Comparison of ENCODE assay signal across 19 cellular contexts in the genomic region with DNA sequence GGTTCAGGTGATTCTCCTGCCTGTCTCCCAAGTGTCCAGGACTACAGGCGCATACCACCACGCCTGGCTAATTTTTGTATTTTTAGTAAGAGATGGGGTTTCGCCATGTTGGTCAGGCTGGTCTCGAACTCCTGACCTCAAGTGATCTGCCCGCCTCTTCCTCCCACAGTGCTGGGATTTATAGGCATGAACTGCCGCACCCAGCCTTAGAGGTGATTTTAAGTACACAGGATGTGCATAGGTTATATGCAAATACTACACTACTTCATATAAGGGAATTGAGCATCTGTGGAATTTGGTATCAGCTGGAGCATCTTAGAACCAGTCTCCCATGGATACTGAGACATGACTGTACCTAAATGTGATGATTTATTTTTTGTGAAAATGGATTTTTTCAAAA.
"Had no signal": no experiment of that assay in that cellular context is flagged by ENCODE, and none has a peak within 500 bp of the region (broad histone marks: within the 10 kb centered on the region; RNA-seq: fewer than 3 reads in every experiment).

No MANE protein-coding gene starts in this region.

- H3K27ac ChIP-seq: heart right ventricle, parathyroid adenoma, right lobe of liver, skin epidermis, upper lobe of right lung had no signal

- H2AFZ ChIP-seq: parathyroid adenoma had no signal

- DNase-seq: activated CD4-positive, alpha-beta T cell treated with anti-CD3 and anti-CD28 coated beads, Interleukin-2, amount 10 ng/mL, durations not matched to agents 7 days and 5 days; activated CD4-positive, CD25-positive, alpha-beta regulatory T cell treated with anti-CD3 and anti-CD28 coated beads, Interleukin-2, amount 50 U/mL, for 72 hours; activated naive CD4-positive, alpha-beta T cell; activated naive CD8-positive, alpha-beta T cell treated with anti-CD3 and anti-CD28 coated beads for 36 hours; activated T-cell treated with anti-CD3 and anti-CD28 coated beads, Interleukin-2, amount 50 U/mL, for 1 hour; amniotic stem cell; cortex of kidney; heart right ventricle; kidney; right lobe of liver; SK-N-SH; upper lobe of right lung had no signal

- ATAC-seq: heart right ventricle; left lobe of liver; right lobe of liver; stimulated activated memory B cell treated with anti-CD40 and anti-IgM and Interleukin-4, amounts not matched to agents 10 μg/mL and 1 μg/mL and 100 μg/mL, for 72 hours; upper lobe of right lung had no signal

- H3K9me3 Mint-ChIP-seq: activated CD4-positive, alpha-beta T cell treated with anti-CD3 and anti-CD28 coated beads, Interleukin-2, amount 10 ng/mL, durations not matched to agents 7 days and 5 days; activated naive CD8-positive, alpha-beta T cell treated with anti-CD3 and anti-CD28 coated beads for 36 hours; nephron; stimulated activated memory B cell treated with anti-CD40 and anti-IgM and Interleukin-4, amounts not matched to agents 10 μg/mL and 1 μg/mL and 100 μg/mL, for 72 hours; T-helper 2 cell treated with Interferon-gamma antibody and Interleukin-4, amounts not matched to agents 5 μg/mL and 100 μg/mL, for 36 hours had no signal

- H3K4me1 ChIP-seq: parathyroid adenoma had no signal

- H3K9ac ChIP-seq: parathyroid adenoma, SK-N-SH had no signal

- H3K27me3 ChIP-seq: heart right ventricle, right lobe of liver, upper lobe of right lung had no signal

- H3K27ac Mint-ChIP-seq: activated CD4-positive, alpha-beta T cell treated with anti-CD3 and anti-CD28 coated beads, Interleukin-2, amount 10 ng/mL, durations not matched to agents 7 days and 5 days; activated naive CD8-positive, alpha-beta T cell treated with anti-CD3 and anti-CD28 coated beads for 36 hours; stimulated activated memory B cell treated with anti-CD40 and anti-IgM and Interleukin-4, amounts not matched to agents 10 μg/mL and 1 μg/mL and 100 μg/mL, for 72 hours had no signal

- H3K4me3 ChIP-seq: heart right ventricle, lung, right lobe of liver, skin epidermis, upper lobe of right lung had no signal

- H3K27me3 Mint-ChIP-seq: activated CD4-positive, alpha-beta T cell treated with anti-CD3 and anti-CD28 coated beads, Interleukin-2, amount 10 ng/mL, durations not matched to agents 7 days and 5 days; activated naive CD8-positive, alpha-beta T cell treated with anti-CD3 and anti-CD28 coated beads for 36 hours; stimulated activated memory B cell treated with anti-CD40 and anti-IgM and Interleukin-4, amounts not matched to agents 10 μg/mL and 1 μg/mL and 100 μg/mL, for 72 hours had no signal

- H3K4me2 ChIP-seq: SK-N-SH had no signal

- H3K9me2 ChIP-seq: SK-N-SH had no signal

- H3K9me3 ChIP-seq: heart right ventricle, right lobe of liver, SK-N-SH, upper lobe of right lung had no signal

- H3K4me3 Mint-ChIP-seq: activated CD4-positive, alpha-beta T cell treated with anti-CD3 and anti-CD28 coated beads, Interleukin-2, amount 10 ng/mL, durations not matched to agents 7 days and 5 days; activated naive CD8-positive, alpha-beta T cell treated with anti-CD3 and anti-CD28 coated beads for 36 hours; nephron; stimulated activated memory B cell treated with anti-CD40 and anti-IgM and Interleukin-4, amounts not matched to agents 10 μg/mL and 1 μg/mL and 100 μg/mL, for 72 hours; T-helper 2 cell treated with Interferon-gamma antibody and Interleukin-4, amounts not matched to agents 5 μg/mL and 100 μg/mL, for 36 hours had no signal
